1 cellular context compared by ENCODE assay signal in the genomic region with DNA sequence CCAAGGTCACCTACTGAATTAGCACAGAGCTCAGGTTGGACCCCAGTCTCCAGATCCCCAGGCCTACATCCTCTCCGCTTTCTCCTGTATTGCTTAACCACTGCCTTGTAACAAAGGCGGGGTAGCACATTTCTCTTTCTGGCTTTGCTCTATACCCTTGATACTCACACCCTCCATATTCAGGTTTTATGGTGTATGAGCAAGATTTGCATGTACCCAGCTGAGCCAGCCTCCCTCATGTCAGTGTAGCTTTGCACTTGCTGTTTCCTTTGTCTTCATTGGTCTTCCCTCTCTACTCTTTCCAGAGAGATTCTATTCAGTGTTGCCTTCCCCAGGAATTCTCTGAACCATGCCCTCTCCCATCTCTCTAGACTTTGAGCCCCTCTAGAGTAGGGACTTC.
TF ChIP-seq lines count a peak whose summit lies in the region.

No MANE protein-coding gene starts in this region.

TF ChIP-seq in GM23338, 12 proteins besides CTCF, POLR2A, EP300 and RAD21:
- TF ChIP-seq, protein P1, sequence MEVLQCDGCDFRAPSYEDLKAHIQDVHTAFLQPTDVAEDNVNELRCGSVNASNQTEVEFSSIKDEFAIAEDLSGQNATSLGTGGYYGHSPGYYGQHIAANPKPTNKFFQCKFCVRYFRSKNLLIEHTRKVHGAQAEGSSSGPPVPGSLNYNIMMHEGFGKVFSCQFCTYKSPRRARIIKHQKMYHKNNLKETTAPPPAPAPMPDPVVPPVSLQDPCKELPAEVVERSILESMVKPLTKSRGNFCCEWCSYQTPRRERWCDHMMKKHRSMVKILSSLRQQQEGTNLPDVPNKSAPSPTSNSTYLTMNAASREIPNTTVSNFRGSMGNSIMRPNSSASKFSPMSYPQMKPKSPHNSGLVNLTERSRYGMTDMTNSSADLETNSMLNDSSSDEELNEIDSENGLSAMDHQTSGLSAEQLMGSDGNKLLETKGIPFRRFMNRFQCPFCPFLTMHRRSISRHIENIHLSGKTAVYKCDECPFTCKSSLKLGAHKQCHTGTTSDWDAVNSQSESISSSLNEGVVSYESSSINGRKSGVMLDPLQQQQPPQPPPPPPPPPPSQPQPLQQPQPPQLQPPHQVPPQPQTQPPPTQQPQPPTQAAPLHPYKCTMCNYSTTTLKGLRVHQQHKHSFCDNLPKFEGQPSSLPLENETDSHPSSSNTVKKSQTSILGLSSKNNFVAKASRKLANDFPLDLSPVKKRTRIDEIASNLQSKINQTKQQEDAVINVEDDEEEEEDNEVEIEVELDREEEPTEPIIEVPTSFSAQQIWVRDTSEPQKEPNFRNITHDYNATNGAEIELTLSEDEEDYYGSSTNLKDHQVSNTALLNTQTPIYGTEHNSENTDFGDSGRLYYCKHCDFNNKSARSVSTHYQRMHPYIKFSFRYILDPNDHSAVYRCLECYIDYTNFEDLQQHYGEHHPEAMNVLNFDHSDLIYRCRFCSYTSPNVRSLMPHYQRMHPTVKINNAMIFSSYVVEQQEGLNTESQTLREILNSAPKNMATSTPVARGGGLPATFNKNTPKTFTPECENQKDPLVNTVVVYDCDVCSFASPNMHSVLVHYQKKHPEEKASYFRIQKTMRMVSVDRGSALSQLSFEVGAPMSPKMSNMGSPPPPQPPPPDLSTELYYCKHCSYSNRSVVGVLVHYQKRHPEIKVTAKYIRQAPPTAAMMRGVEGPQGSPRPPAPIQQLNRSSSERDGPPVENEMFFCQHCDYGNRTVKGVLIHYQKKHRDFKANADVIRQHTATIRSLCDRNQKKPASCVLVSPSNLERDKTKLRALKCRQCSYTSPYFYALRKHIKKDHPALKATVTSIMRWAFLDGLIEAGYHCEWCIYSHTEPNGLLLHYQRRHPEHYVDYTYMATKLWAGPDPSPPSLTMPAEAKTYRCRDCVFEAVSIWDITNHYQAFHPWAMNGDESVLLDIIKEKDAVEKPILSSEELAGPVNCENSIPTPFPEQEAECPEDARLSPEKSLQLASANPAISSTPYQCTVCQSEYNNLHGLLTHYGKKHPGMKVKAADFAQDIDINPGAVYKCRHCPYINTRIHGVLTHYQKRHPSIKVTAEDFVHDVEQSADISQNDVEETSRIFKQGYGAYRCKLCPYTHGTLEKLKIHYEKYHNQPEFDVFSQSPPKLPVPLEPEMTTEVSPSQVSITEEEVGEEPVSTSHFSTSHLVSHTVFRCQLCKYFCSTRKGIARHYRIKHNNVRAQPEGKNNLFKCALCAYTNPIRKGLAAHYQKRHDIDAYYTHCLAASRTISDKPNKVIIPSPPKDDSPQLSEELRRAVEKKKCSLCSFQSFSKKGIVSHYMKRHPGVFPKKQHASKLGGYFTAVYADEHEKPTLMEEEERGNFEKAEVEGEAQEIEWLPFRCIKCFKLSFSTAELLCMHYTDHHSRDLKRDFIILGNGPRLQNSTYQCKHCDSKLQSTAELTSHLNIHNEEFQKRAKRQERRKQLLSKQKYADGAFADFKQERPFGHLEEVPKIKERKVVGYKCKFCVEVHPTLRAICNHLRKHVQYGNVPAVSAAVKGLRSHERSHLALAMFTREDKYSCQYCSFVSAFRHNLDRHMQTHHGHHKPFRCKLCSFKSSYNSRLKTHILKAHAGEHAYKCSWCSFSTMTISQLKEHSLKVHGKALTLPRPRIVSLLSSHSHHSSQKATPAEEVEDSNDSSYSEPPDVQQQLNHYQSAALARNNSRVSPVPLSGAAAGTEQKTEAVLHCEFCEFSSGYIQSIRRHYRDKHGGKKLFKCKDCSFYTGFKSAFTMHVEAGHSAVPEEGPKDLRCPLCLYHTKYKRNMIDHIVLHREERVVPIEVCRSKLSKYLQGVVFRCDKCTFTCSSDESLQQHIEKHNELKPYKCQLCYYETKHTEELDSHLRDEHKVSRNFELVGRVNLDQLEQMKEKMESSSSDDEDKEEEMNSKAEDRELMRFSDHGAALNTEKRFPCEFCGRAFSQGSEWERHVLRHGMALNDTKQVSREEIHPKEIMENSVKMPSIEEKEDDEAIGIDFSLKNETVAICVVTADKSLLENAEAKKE (CRISPR knock-in tag; IDR thresholded peaks at IDR 0.05) = no peak
- TF ChIP-seq, protein P2, sequence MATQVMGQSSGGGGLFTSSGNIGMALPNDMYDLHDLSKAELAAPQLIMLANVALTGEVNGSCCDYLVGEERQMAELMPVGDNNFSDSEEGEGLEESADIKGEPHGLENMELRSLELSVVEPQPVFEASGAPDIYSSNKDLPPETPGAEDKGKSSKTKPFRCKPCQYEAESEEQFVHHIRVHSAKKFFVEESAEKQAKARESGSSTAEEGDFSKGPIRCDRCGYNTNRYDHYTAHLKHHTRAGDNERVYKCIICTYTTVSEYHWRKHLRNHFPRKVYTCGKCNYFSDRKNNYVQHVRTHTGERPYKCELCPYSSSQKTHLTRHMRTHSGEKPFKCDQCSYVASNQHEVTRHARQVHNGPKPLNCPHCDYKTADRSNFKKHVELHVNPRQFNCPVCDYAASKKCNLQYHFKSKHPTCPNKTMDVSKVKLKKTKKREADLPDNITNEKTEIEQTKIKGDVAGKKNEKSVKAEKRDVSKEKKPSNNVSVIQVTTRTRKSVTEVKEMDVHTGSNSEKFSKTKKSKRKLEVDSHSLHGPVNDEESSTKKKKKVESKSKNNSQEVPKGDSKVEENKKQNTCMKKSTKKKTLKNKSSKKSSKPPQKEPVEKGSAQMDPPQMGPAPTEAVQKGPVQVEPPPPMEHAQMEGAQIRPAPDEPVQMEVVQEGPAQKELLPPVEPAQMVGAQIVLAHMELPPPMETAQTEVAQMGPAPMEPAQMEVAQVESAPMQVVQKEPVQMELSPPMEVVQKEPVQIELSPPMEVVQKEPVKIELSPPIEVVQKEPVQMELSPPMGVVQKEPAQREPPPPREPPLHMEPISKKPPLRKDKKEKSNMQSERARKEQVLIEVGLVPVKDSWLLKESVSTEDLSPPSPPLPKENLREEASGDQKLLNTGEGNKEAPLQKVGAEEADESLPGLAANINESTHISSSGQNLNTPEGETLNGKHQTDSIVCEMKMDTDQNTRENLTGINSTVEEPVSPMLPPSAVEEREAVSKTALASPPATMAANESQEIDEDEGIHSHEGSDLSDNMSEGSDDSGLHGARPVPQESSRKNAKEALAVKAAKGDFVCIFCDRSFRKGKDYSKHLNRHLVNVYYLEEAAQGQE (IDR thresholded peaks at IDR 0.05; ENCODE audit: unreplicated experiment) = no peak
- no peak for TF ChIP-seq JUNB (IDR thresholded peaks at IDR 0.05; ENCODE audit: unreplicated experiment)
- no peak for TF ChIP-seq NANOG (IDR thresholded peaks at IDR 0.05; ENCODE audit: borderline replicate concordance)
- TF ChIP-seq EZH2phosphoT487 (IDR thresholded peaks at IDR 0.05; ENCODE audit: unreplicated experiment) = no peak
- no peak for TF ChIP-seq POLR2AphosphoS5 (IDR thresholded peaks at IDR 0.05; ENCODE audit: low read depth)
- TF ChIP-seq, protein P3, sequence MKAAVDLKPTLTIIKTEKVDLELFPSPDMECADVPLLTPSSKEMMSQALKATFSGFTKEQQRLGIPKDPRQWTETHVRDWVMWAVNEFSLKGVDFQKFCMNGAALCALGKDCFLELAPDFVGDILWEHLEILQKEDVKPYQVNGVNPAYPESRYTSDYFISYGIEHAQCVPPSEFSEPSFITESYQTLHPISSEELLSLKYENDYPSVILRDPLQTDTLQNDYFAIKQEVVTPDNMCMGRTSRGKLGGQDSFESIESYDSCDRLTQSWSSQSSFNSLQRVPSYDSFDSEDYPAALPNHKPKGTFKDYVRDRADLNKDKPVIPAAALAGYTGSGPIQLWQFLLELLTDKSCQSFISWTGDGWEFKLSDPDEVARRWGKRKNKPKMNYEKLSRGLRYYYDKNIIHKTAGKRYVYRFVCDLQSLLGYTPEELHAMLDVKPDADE (IDR thresholded peaks at IDR 0.05) = no peak
- TF ChIP-seq EZH2 (IDR thresholded peaks at IDR 0.05; ENCODE audit: low read depth, unreplicated experiment) = no peak
- no peak for TF ChIP-seq ZNF331 (CRISPR knock-in tag; IDR thresholded peaks at IDR 0.05; ENCODE audit: low read depth)
- no peak for TF ChIP-seq CREB1 (CRISPR knock-in tag; IDR thresholded peaks at IDR 0.05; ENCODE audit: low read depth)
- TF ChIP-seq STAT1 (IDR thresholded peaks at IDR 0.05; ENCODE audit: unreplicated experiment) = no peak
- no peak for TF ChIP-seq ZNF114 (CRISPR knock-in tag; IDR thresholded peaks at IDR 0.05)
